Comparison of ENCODE assay signal across 17 cellular contexts in genomic region chr5:73118331-73119011, GRCh38. TPM values are rescaled to one million over a fixed set of nuclear protein-coding genes. Genes with fewer than 3 reads are reported as not detected.
DNase-seq lines count a peak whose midpoint lies in the region; ATAC-seq, FAIRE-seq and TF ChIP-seq lines count a peak whose summit lies in the region.
"Had no signal": no experiment of that assay in that cellular context is flagged by ENCODE, and none has a peak within 500 bp of the region (broad histone marks: within the 10 kb centered on the region; RNA-seq: fewer than 3 reads in every experiment).

No MANE protein-coding gene starts in this region.

- peak overlapping the region; percentile 74 for H3K27ac ChIP-seq in layer of hippocampus (ENCODE audit: low read depth, low read length)
- peak overlapping the region; percentile 95 to 97 for H3K27ac ChIP-seq in small intestine (ENCODE audit: low read depth in 1 of 2, low read length in 1 of 2)
- H3K27ac ChIP-seq in psoas muscle: no peak overlapping the region

- peaks cover 70% of the 10 kb centered on the region for H3K27me3 Mint-ChIP-seq in activated T-helper 2 cell treated with anti-CD3 and anti-CD28 coated beads, Interferon-gamma antibody, Interleukin-2, Interleukin-4, amounts not matched to agents 10 μg/mL and 5 μg/mL and 100 μg/mL, durations not matched to agents 14 hours and 24 hours and 36 hours (ENCODE audit: low read depth)

- TF ChIP-seq CTCF in psoas muscle (IDR thresholded peaks at IDR 0.05): no peak

- peaks cover 3% of the 10 kb centered on the region for H3K4me1 Mint-ChIP-seq in activated T-helper 2 cell treated with anti-CD3 and anti-CD28 coated beads, Interferon-gamma antibody, Interleukin-2, Interleukin-4, amounts not matched to agents 10 μg/mL and 5 μg/mL and 100 μg/mL, durations not matched to agents 14 hours and 24 hours and 36 hours (ENCODE audit: low read depth)

- H3K36me3 Mint-ChIP-seq in activated T-helper 2 cell treated with anti-CD3 and anti-CD28 coated beads, Interferon-gamma antibody, Interleukin-2, Interleukin-4, amounts not matched to agents 10 μg/mL and 5 μg/mL and 100 μg/mL, durations not matched to agents 14 hours and 24 hours and 36 hours (ENCODE audit: low read depth): no peaks in the 10 kb centered on the region
- H3K36me3 Mint-ChIP-seq: activated naive CD4-positive, alpha-beta T cell treated with anti-CD3 and anti-CD28 coated beads, Interleukin-2, amount 10 ng/mL, durations not matched to agents 7 days and 5 days had no signal

- no peaks in the 10 kb centered on the region for H3K27me3 ChIP-seq in layer of hippocampus (ENCODE audit: control insufficient read depth, insufficient read depth, low read length)
- H3K27me3 ChIP-seq in small intestine (ENCODE audit: control insufficient read depth in 2 of 2, insufficient read depth in 2 of 2, low read length in 2 of 2): peaks cover 0 to 4% of the 10 kb centered on the region in 2 donors
- peaks cover 0 to 20% (median 2%) of the 10 kb centered on the region in 3 donors for H3K27me3 ChIP-seq in psoas muscle (ENCODE audit: insufficient read depth in 3 of 3, low read length in 2 of 3)

- intact Hi-C loops in psoas muscle (cut with DNase I): no loop called here
- intact Hi-C loops in activated T-helper 2 cell treated with anti-CD3 and anti-CD28 coated beads, Interferon-gamma antibody, Interleukin-2, Interleukin-4, amounts not matched to agents 10 μg/mL and 5 μg/mL and 100 μg/mL, durations not matched to agents 14 hours and 24 hours and 36 hours (cut with micrococcal nuclease): no loop called here

- no peak overlapping the region for H3K27ac Mint-ChIP-seq in activated T-helper 2 cell treated with anti-CD3 and anti-CD28 coated beads, Interferon-gamma antibody, Interleukin-2, Interleukin-4, amounts not matched to agents 10 μg/mL and 5 μg/mL and 100 μg/mL, durations not matched to agents 14 hours and 24 hours and 36 hours
- H3K27ac Mint-ChIP-seq: activated naive CD4-positive, alpha-beta T cell treated with anti-CD3 and anti-CD28 coated beads, Interleukin-2, amount 10 ng/mL, durations not matched to agents 7 days and 5 days; memory B cell had no signal

- DNase-seq in NCI-H2029 (lab: John Stamatoyannopoulos, UW): peak; percentile 75
- peak; percentile 81 to 93 for DNase-seq in SHP77 (lab: John Stamatoyannopoulos, UW)
- peak; percentile 92 for DNase-seq in small intestine
- no peak for DNase-seq in psoas muscle
- DNase-seq in activated T-helper 2 cell treated with anti-CD3 and anti-CD28 coated beads, Interferon-gamma antibody, Interleukin-2, Interleukin-4, amounts not matched to agents 10 μg/mL and 5 μg/mL and 100 μg/mL, durations not matched to agents 14 hours and 24 hours and 36 hours (ENCODE audit: low spot score): no peak
- DNase-seq in GM19240 (ENCODE audit: insufficient read length, low spot score): no peak
- DNase-seq: activated CD8-positive, alpha-beta memory T cell treated with anti-CD3 and anti-CD28 coated beads for 24 hours; activated naive CD4-positive, alpha-beta T cell treated with anti-CD3 and anti-CD28 coated beads, Interleukin-2, amount 10 ng/mL, durations not matched to agents 7 days and 5 days; NCI-H526 treated with DMSO at 0.1 percent for 48 hours; Right ventricle myocardium superior had no signal

- H3K4me1 ChIP-seq in small intestine (ENCODE audit: control insufficient read depth in 2 of 2, insufficient read depth in 1 of 2, low read depth in 1 of 2, low read length in 1 of 2): peaks cover 5 to 6% of the 10 kb centered on the region in 2 donors
- peaks cover 4% of the 10 kb centered on the region for H3K4me1 ChIP-seq in psoas muscle

- no peaks in the 10 kb centered on the region for H3K9me3 Mint-ChIP-seq in activated T-helper 2 cell treated with anti-CD3 and anti-CD28 coated beads, Interferon-gamma antibody, Interleukin-2, Interleukin-4, amounts not matched to agents 10 μg/mL and 5 μg/mL and 100 μg/mL, durations not matched to agents 14 hours and 24 hours and 36 hours
- H3K9me3 Mint-ChIP-seq: activated naive CD4-positive, alpha-beta T cell treated with anti-CD3 and anti-CD28 coated beads, Interleukin-2, amount 10 ng/mL, durations not matched to agents 7 days and 5 days had no signal

- no peaks in the 10 kb centered on the region for H3K36me3 ChIP-seq in small intestine (ENCODE audit: control insufficient read depth in 2 of 2, insufficient read depth in 2 of 2, low read length in 2 of 2)
- H3K36me3 ChIP-seq in psoas muscle (ENCODE audit: insufficient read depth in 1 of 2, low read depth in 1 of 2): no peaks in the 10 kb centered on the region

- no peak for FAIRE-seq in small intestine (lab: Jason Lieb, UNC)
- FAIRE-seq: HTR-8/SVneo, TTC549 had no signal

- no peak overlapping the region for H3K4me3 Mint-ChIP-seq in activated T-helper 2 cell treated with anti-CD3 and anti-CD28 coated beads, Interferon-gamma antibody, Interleukin-2, Interleukin-4, amounts not matched to agents 10 μg/mL and 5 μg/mL and 100 μg/mL, durations not matched to agents 14 hours and 24 hours and 36 hours (ENCODE audit: low read depth)
- H3K4me3 Mint-ChIP-seq: activated naive CD4-positive, alpha-beta T cell treated with anti-CD3 and anti-CD28 coated beads, Interleukin-2, amount 10 ng/mL, durations not matched to agents 7 days and 5 days; memory B cell had no signal

- no peaks in the 10 kb centered on the region for H3K9me3 ChIP-seq in small intestine (ENCODE audit: control insufficient read depth, low read depth)
- no peaks in the 10 kb centered on the region for H3K9me3 ChIP-seq in psoas muscle

- no peak for ATAC-seq in psoas muscle
- ATAC-seq: HCT116 had no signal

- H3K4me3 ChIP-seq in small intestine (ENCODE audit: low read depth in 1 of 2, low read length in 2 of 2) (no peak overlapping the region), psoas muscle (no peak overlapping the region)

- WGBS in small intestine, 3 donors: 17 to 61% (median 29%) methylated on average over 5 of the region's 5 CpGs
- 73 to 85% (median 74%) methylated on average over 5 of the region's 5 CpGs for WGBS in psoas muscle, 3 donors

RNA-seq across cellular contexts. Expression of gene TMEM171, which starts 1.9 kb away (rescaled TPM):
- polyA plus RNA-seq in small intestine (10 to 100 TPM in 1 of 3 donors, 1 to 10 TPM in 2; 5.1 to 38.1 (median 6.3) TPM), psoas muscle (under 1 TPM; 0.25 to 0.89 (median 0.48) TPM)
- 1 to 10 TPM in 1 of 4 donors, under 1 TPM in 3; 0.30 to 1.1 (median 0.44) TPM for total RNA-seq in psoas muscle
- total RNA-seq in activated T-helper 2 cell treated with anti-CD3 and anti-CD28 coated beads, Interferon-gamma antibody, Interleukin-2, Interleukin-4, amounts not matched to agents 10 μg/mL and 5 μg/mL and 100 μg/mL, durations not matched to agents 14 hours and 24 hours and 36 hours: not detected in 2 replicates
- total RNA-seq: cardiac septum, Right ventricle myocardium superior had no signal

RNA-seq across cellular contexts. Expression of gene TMEM174, which starts 54.5 kb away (rescaled TPM):
- polyA plus RNA-seq in small intestine (not detected), psoas muscle (not detected)
- total RNA-seq in psoas muscle: not detected
- total RNA-seq in activated T-helper 2 cell treated with anti-CD3 and anti-CD28 coated beads, Interferon-gamma antibody, Interleukin-2, Interleukin-4, amounts not matched to agents 10 μg/mL and 5 μg/mL and 100 μg/mL, durations not matched to agents 14 hours and 24 hours and 36 hours: not detected in 2 replicates
- total RNA-seq: cardiac septum, Right ventricle myocardium superior, sciatic nerve had no signal

Comparison
In these comparisons a context has a peak if more than half of its experiments do, and no peak if none do; other contexts are left out.
1. DNase-seq: peak in NCI-H2029 (single experiment), SHP77 (2 of 2) and small intestine (single experiment); none in psoas muscle (0 of 2), activated T-helper 2 cell treated with anti-CD3 and anti-CD28 coated beads, Interferon-gamma antibody, Interleukin-2, Interleukin-4, amounts not matched to agents 10 μg/mL and 5 μg/mL and 100 μg/mL, durations not matched to agents 14 hours and 24 hours and 36 hours (single experiment) and GM19240 (single experiment).